ENCODE assay signal across 10 cellular contexts in the genomic region with DNA sequence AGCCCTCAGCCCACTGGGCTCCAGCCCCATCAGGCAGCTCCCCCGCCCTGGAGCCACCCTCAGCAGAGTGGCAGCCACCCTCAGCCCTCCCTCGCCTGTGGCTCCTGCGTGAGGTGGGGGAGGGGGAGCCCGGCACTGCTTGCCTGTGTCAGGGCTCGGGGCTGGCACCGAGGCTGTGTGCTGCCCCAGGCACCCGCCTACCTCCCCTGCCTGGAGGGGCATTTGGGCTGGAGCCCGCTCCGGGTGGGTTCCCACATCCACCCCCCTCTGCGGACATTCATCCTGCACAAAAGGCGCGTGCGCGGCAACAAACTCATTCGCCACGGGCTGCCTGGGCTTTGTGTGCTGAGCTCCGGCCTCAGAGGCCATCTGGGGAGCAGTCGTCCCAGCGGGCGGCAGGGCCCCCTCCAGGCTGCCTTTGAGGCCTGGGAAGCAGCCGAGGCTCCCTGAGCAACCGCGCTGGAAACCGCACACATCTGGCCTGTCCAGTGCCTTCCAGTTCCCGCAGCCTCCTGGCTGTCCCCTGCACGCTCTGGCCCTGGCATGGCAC. TPM values are rescaled to one million over a fixed set of nuclear protein-coding genes. Genes with fewer than 3 reads are reported as not detected.
DNase-seq lines count a peak whose midpoint lies in the region; ATAC-seq and TF ChIP-seq lines count a peak whose summit lies in the region.
"Had no signal": no experiment of that assay in that cellular context is flagged by ENCODE, and none has a peak within 500 bp of the region (broad histone marks: within the 10 kb centered on the region; RNA-seq: fewer than 3 reads in every experiment).

No MANE protein-coding gene starts in this region.

- POLR2A ChIA-PET in SK-N-SH (lab: Yijun Ruan, JAX): interaction anchor here (0.7 to 3.6 kb wide), 15 partner anchors 8 to 1651 kb away, joined by 3 to 24 read pairs (median 3); partner anchors contain the start of genes HES5, PANK4 and PLCH2

- H3K4me3 ChIP-seq in SK-N-SH (ENCODE audit: low read depth in 2 of 2, low read length in 1 of 2): no peak overlapping the region; a peak in 1 of 4 replicates
- no peak overlapping the region for H3K4me3 ChIP-seq in transverse colon

- 0 out of 2 replicates have a peak overlapping the region, but pooled peaks have one; percentile 41 for H2AFZ ChIP-seq in SK-N-SH (ENCODE audit: low read depth)

- TF ChIP-seq POLR2A in transverse colon (IDR thresholded peaks at IDR 0.05): no peak

- ATAC-seq in GM18511 (IDR thresholded peaks at IDR 0.05; ENCODE audit: unreplicated experiment) (no peak), foreskin keratinocyte (no peak), GM21381 (IDR thresholded peaks at IDR 0.05; ENCODE audit: unreplicated experiment) (no peak)
- ATAC-seq: stimulated activated memory B cell treated with anti-CD40 and anti-IgM and Interleukin-4, amounts not matched to agents 10 μg/mL and 1 μg/mL and 100 μg/mL, for 72 hours had no signal

- 48% methylated on average over 7 of the region's 26 CpGs for WGBS in SK-N-SH (ENCODE audit: low lambda C conversion rate)
- WGBS in transverse colon (ENCODE audit: low coverage in 1 of 2), 2 donors: 13 to 35% methylated on average over 3 to 16 of the region's 26 CpGs

- intact Hi-C loops in transverse colon (cut with DNase I; ENCODE audit: low total_unique reads): loop anchor here (5.0 kb wide), 1 partner anchor 66 kb away; the partner anchor contains the start of gene PLCH2

- TF ChIP-seq RAD21 in SK-N-SH (IDR thresholded peaks at IDR 0.05; ENCODE audit: low read length): 0 out of 2 replicates have a peak, but pooled peaks have one; percentile 7

- peaks cover 0 to 56% of the 10 kb centered on the region in 2 experiments; a peak in 1 of 4 replicates for H3K4me1 ChIP-seq in SK-N-SH (ENCODE audit: control insufficient read depth in 1 of 2, insufficient read depth in 2 of 2, low read depth in 1 of 2, low read length in 1 of 2)
- H3K4me1 ChIP-seq in transverse colon: peaks cover 20 to 72% (median 62%) of the 10 kb centered on the region in 4 donors
- H3K4me1 ChIP-seq in foreskin keratinocyte: peaks cover 4% of the 10 kb centered on the region

- DNase-seq in stimulated activated naive CD4-positive, alpha-beta T cell (lab: John Stamatoyannopoulos, UW): peak in 4 of 6 experiments; percentile 30 to 64 (median 54)
- no peak for DNase-seq in stimulated activated naive CD4-positive, alpha-beta T cell treated with Interleukin-2 at 50 U/mL for 16 hours (lab: John Stamatoyannopoulos, UW)
- DNase-seq in SK-N-SH: peak; percentile 82
- peak; percentile 44 for DNase-seq in foreskin melanocyte
- peak; percentile 43 for DNase-seq in transverse colon
- no peak for DNase-seq in foreskin keratinocyte

- no peak overlapping the region for H3K9ac ChIP-seq in SK-N-SH

- H3K36me3 ChIP-seq in SK-N-SH (replicated peaks in 1 of 2; ENCODE audit: control insufficient read depth in 1 of 2, insufficient read depth in 2 of 2, low read length in 1 of 2): no peaks in the 10 kb centered on the region
- no peaks in the 10 kb centered on the region for H3K36me3 ChIP-seq in transverse colon

- peak overlapping the region; percentile 44; the same call in 1 of the 2 replicates for H3K4me2 ChIP-seq in SK-N-SH

- in situ Hi-C loops in transverse colon (cut with MboI; ENCODE audit: low pct_ligation_motif_present in 1 of 4, low pct_unique_long_range_greater_than_20kb in 1 of 4, low sequenced_read_pairs in 3 of 4): loop anchor here in 1 of 4 donors (10.0 to 25.0 kb wide), 2 partner anchors 129 to 356 kb away; partner anchors contain the start of genes FAAP20 and PEX10

- TF ChIP-seq CTCF in SK-N-SH (IDR thresholded peaks at IDR 0.05): no peak
- TF ChIP-seq CTCF in transverse colon (IDR thresholded peaks at IDR 0.05): no peak
- TF ChIP-seq CTCF in foreskin keratinocyte (conservative IDR thresholded peaks at IDR 0.05): no peak

- H3K27ac ChIP-seq in SK-N-SH (ENCODE audit: low read depth in 2 of 2, low read length in 1 of 2) (peak overlapping the region in 1 of 2 experiments; percentile 97; a peak in 2 of 4 replicates), transverse colon (peak overlapping the region in 2 of 4 donors; percentile 5 to 96), foreskin keratinocyte (no peak overlapping the region)

- TF ChIP-seq EP300 in SK-N-SH (IDR thresholded peaks at IDR 0.05; ENCODE audit: borderline replicate concordance in 1 of 2, low read depth in 1 of 2, low read length in 1 of 2) (no peak), transverse colon (IDR thresholded peaks at IDR 0.05; ENCODE audit: low read depth) (no peak)

- no peaks in the 10 kb centered on the region for H4K20me1 ChIP-seq in SK-N-SH (ENCODE audit: insufficient read depth)

- H3K9me2 ChIP-seq in SK-N-SH: no peaks in the 10 kb centered on the region

- H3K27me3 ChIP-seq in SK-N-SH (ENCODE audit: insufficient read depth) (no peaks in the 10 kb centered on the region), transverse colon (peaks cover 17% of the 10 kb centered on the region), foreskin keratinocyte (peaks cover 4% of the 10 kb centered on the region)

- CTCF ChIA-PET in SK-N-SH (lab: Yijun Ruan, JAX): interaction anchor here (0.7 to 4.1 kb wide), 7 partner anchors 11 to 97 kb away, joined by 3 to 35 read pairs (median 4); partner anchors contain the start of genes HES5 and PLCH2

- no peaks in the 10 kb centered on the region for H3K9me3 ChIP-seq in SK-N-SH
- no peaks in the 10 kb centered on the region for H3K9me3 ChIP-seq in transverse colon

- no peaks in the 10 kb centered on the region for H3F3A ChIP-seq in SK-N-SH (replicated peaks; ENCODE audit: insufficient read depth)

- no peaks in the 10 kb centered on the region for H3K79me2 ChIP-seq in SK-N-SH (ENCODE audit: insufficient read depth)

TF ChIP-seq in SK-N-SH, 30 proteins besides CTCF, POLR2A, EP300 and RAD21:
- TF ChIP-seq, protein P1, sequence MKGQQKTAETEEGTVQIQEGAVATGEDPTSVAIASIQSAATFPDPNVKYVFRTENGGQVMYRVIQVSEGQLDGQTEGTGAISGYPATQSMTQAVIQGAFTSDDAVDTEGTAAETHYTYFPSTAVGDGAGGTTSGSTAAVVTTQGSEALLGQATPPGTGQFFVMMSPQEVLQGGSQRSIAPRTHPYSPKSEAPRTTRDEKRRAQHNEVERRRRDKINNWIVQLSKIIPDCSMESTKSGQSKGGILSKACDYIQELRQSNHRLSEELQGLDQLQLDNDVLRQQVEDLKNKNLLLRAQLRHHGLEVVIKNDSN (IDR thresholded peaks at IDR 0.05; ENCODE audit: borderline replicate concordance, low read depth): no peak
- peak; percentile 26; the same call in 1 of the 2 replicates for TF ChIP-seq NRF1 (IDR thresholded peaks at IDR 0.05; ENCODE audit: low read depth, low read length)

RNA-seq across cellular contexts. Expression of gene TNFRSF14, which starts 12.6 kb away (rescaled TPM):
- 0.19 and 0.28 TPM in 2 replicates for polyA plus RNA-seq in SK-N-SH (2012; rRNA removed)
- polyA plus RNA-seq in SK-N-SH (2012; cell fraction: cytosol; rRNA removed): 0.03 and 0.08 TPM in 2 replicates
- 0.61 and 0.96 TPM in 2 replicates for polyA plus RNA-seq in SK-N-SH (2012; cell fraction: nucleus; rRNA removed)
- 100 to 1,000 TPM; 178 to 758 (median 278) TPM for total RNA-seq in transverse colon
- 11.4 and 13.0 TPM in 2 replicates for total RNA-seq in foreskin keratinocyte
- 16.4 and 18.0 TPM in 2 replicates for polyA plus RNA-seq in foreskin keratinocyte

RNA-seq across cellular contexts. Expression of gene HES5, which starts 13.6 kb away (rescaled TPM):
- 0.03 and 0.05 TPM in 2 replicates for polyA plus RNA-seq in SK-N-SH (2012; rRNA removed)
- 0.06 TPM in 1 of 2 replicates, not detected in the other for polyA plus RNA-seq in SK-N-SH (2012; cell fraction: cytosol; rRNA removed)
- 0.14 and 0.20 TPM in 2 replicates for polyA plus RNA-seq in SK-N-SH (2012; cell fraction: nucleus; rRNA removed)
- 1 to 10 TPM in 1 of 4 donors, under 1 TPM in 1, not detected in 2; 0.64 to 1.1 TPM for total RNA-seq in transverse colon
- total RNA-seq in foreskin keratinocyte: 0.85 and 1.5 TPM in 2 replicates
- 0.54 and 0.91 TPM in 2 replicates for polyA plus RNA-seq in foreskin keratinocyte
- total RNA-seq: NCI-H460 had no signal

RNA-seq across cellular contexts. Expression of gene PANK4, which starts 17.2 kb away (rescaled TPM):
- 15.1 and 16.6 TPM in 2 replicates for polyA plus RNA-seq in SK-N-SH (2012; rRNA removed)
- 5.9 and 8.7 TPM in 2 replicates for polyA plus RNA-seq in SK-N-SH (2012; cell fraction: cytosol; rRNA removed)
- polyA plus RNA-seq in SK-N-SH (2012; cell fraction: nucleus; rRNA removed): 64.1 and 71.4 TPM in 2 replicates
- total RNA-seq in transverse colon: 10 to 100 TPM; 41.1 to 58.3 (median 47.3) TPM
- 24.5 and 25.5 TPM in 2 replicates for total RNA-seq in foreskin keratinocyte
- 16.6 and 19.4 TPM in 2 replicates for polyA plus RNA-seq in foreskin keratinocyte

RNA-seq across cellular contexts. Expression of gene PRXL2B, which starts 43.0 kb away (rescaled TPM):
- 28.0 and 33.7 TPM in 2 replicates for polyA plus RNA-seq in SK-N-SH (2012; rRNA removed)
- polyA plus RNA-seq in SK-N-SH (2012; cell fraction: cytosol; rRNA removed): 13.0 and 22.1 TPM in 2 replicates
- 43.9 and 44.0 TPM in 2 replicates for polyA plus RNA-seq in SK-N-SH (2012; cell fraction: nucleus; rRNA removed)
- 100 to 1,000 TPM in 1 of 4 donors, 10 to 100 TPM in 3; 33.7 to 101 (median 50.1) TPM for total RNA-seq in transverse colon
- 22.4 and 25.2 TPM in 2 replicates for total RNA-seq in foreskin keratinocyte
- polyA plus RNA-seq in foreskin keratinocyte: 24.6 and 26.4 TPM in 2 replicates

Comparison
In these comparisons a context has a peak if more than half of its experiments do, and no peak if none do; other contexts are left out.
1. DNase-seq: peak in stimulated activated naive CD4-positive, alpha-beta T cell (4 of 6), SK-N-SH (single experiment), foreskin melanocyte (single experiment) and transverse colon (single experiment); none in stimulated activated naive CD4-positive, alpha-beta T cell treated with Interleukin-2 at 50 U/mL for 16 hours (single experiment) and foreskin keratinocyte (0 of 2).
2. RNA of gene TNFRSF14, which starts 12.6 kb away (total RNA-seq): 178 to 758 TPM in transverse colon; 11.4 to 13.0 TPM in foreskin keratinocyte; every median in the first group is over 10 times any median in the second.